26 cellular contexts compared by ENCODE assay signal in the genomic region with DNA sequence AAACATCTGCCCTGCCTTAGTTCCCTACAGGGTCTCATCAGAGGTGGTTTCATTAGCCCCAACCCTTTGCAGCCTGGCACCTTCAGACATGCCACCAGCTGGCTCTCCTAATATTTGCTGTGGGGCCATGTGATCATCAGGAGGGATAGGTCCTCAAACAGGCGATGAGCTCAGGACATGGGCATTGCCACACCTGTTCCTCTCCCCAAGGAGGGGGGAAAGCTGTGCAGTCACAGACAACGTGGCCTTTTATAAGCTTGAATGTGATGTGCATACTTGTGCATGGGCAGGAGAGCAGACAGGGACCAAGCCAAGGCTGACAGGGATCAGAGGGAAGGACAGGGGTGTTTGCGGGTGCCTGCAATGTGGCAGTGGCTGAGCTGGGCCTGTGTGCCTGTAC.
DNase-seq lines count a peak whose midpoint lies in the region; ATAC-seq, FAIRE-seq and TF ChIP-seq lines count a peak whose summit lies in the region.
"Had no signal": no experiment of that assay in that cellular context is flagged by ENCODE, and none has a peak within 500 bp of the region (broad histone marks: within the 10 kb centered on the region; RNA-seq: fewer than 3 reads in every experiment).

No MANE protein-coding gene starts in this region.

- no peak for ATAC-seq in HG03457 (IDR thresholded peaks at IDR 0.05; ENCODE audit: unreplicated experiment)
- ATAC-seq: activated CD8-positive, alpha-beta T cell treated with anti-CD3 and anti-CD28 coated beads, Interleukin-2, amount 10 ng/mL, durations not matched to agents 7 days and 5 days; activated T-cell treated with anti-CD3 and anti-CD28 coated beads, Interleukin-2, amount 50 U/mL, for 4 hours; stimulated activated effector memory CD8-positive, alpha-beta T cell treated with anti-CD3 and anti-CD28 coated beads, Interleukin-12 subunit alpha, Interleukin-12 subunit beta, amount 100 ng/mL, for 72 hours had no signal

- H3K36me3 ChIP-seq in H1 (ENCODE audit: control insufficient read depth in 2 of 4, insufficient read depth in 4 of 4, low read length in 3 of 4), result no peaks in the 10 kb centered on the region
- H3K36me3 ChIP-seq: sigmoid colon had no signal

- no peak overlapping the region; the same call in 1 of the 2 replicates for H2AFZ ChIP-seq in H1 (ENCODE audit: low read length)

- no peak overlapping the region for H4K8ac ChIP-seq in H1 (ENCODE audit: extremely low read depth, insufficient read depth, low read length)

- H4K5ac ChIP-seq in H1 (ENCODE audit: insufficient read length, low read depth, low read length), result no peak overlapping the region

- H4K20me1 ChIP-seq in H1 (replicated peaks in 1 of 2; ENCODE audit: control insufficient read depth in 1 of 2, insufficient read depth in 2 of 2, low read length in 2 of 2), result no peaks in the 10 kb centered on the region

- no peak overlapping the region for H3K9ac ChIP-seq in H1 (replicated peaks in 1 of 4; ENCODE audit: extremely low read depth in 1 of 4, low read depth in 3 of 4, low read length in 3 of 4)

- H3K4me3 ChIP-seq in H1 (ENCODE audit: extremely low read depth in 1 of 4, insufficient read depth in 2 of 4, low read depth in 3 of 4, low read length in 4 of 4), result no peak overlapping the region
- H3K4me3 ChIP-seq: dorsolateral prefrontal cortex, sigmoid colon, testis had no signal

- no peak overlapping the region for H3K56ac ChIP-seq in H1 (replicated peaks; ENCODE audit: insufficient read length, low read depth, low read length)

- TF ChIP-seq RAD21 in H1 (IDR thresholded peaks at IDR 0.05 in 1 of 2, conservative IDR thresholded peaks at IDR 0.05 in 1 of 2; ENCODE audit: low read depth in 2 of 2, low read length in 2 of 2), result no peak

- H3K18ac ChIP-seq in H1 (ENCODE audit: extremely low read depth, low read length), result no peak overlapping the region

- 85% methylated on average over 2 of the region's 3 CpGs; no CpG with 5 or more reads in 1 of the 2 experiments for WGBS in H1 (ENCODE audit: extremely low coverage in 1 of 2, insufficient coverage in 1 of 2, insufficient read length in 1 of 2, insufficient replicate concordance in 2 of 2, low coverage in 1 of 2, low lambda C conversion rate in 2 of 2, missing lambda C conversion rate in 1 of 2), 2 experiments

- TF ChIP-seq EP300 in H1 (IDR thresholded peaks at IDR 0.05; ENCODE audit: borderline replicate concordance in 1 of 2, low read depth in 2 of 2, low read length in 2 of 2), result no peak

- H3K4ac ChIP-seq in H1 (replicated peaks; ENCODE audit: insufficient read length, low read depth, low read length), result no peak overlapping the region

- H4K91ac ChIP-seq in H1 (replicated peaks; ENCODE audit: insufficient read length, low read length), result no peak overlapping the region

- H2BK15ac ChIP-seq in H1 (ENCODE audit: low read length), result no peak overlapping the region

- no peak overlapping the region for H2BK12ac ChIP-seq in H1 (ENCODE audit: low read depth, low read length)

- POLR2A ChIA-PET in H1 (lab: Charles Lee; ENCODE audit: partially characterized antibody), result interaction anchor here (2.1 kb wide), 1 partner anchor 11 kb away, joined by 4 read pairs; no protein-coding TSS in a partner anchor

- no peak overlapping the region for H3K23ac ChIP-seq in H1 (ENCODE audit: insufficient read length)

- H3K79me2 ChIP-seq in H1 (ENCODE audit: control insufficient read depth in 1 of 2, insufficient read depth in 2 of 2, low read length in 2 of 2), result no peaks in the 10 kb centered on the region

- no peak for TF ChIP-seq POLR2A in H1 (IDR thresholded peaks at IDR 0.05; ENCODE audit: control extremely low read depth in 1 of 2, low read depth in 2 of 2, low read length in 2 of 2)

- no peak for TF ChIP-seq CTCF in H1 (IDR thresholded peaks at IDR 0.05; ENCODE audit: control extremely low read depth in 1 of 3, insufficient read depth in 1 of 3, low read depth in 1 of 3, low read length in 3 of 3)

- DNase-seq in NCI-H748 (lab: John Stamatoyannopoulos, UW; ENCODE audit: unreplicated experiment), result peak; percentile 3
- no peak for DNase-seq in NCI-H748 treated with DMSO at 0.1 percent for 48 hours (lab: John Stamatoyannopoulos, UW)
- DNase-seq in NCI-H510A treated with DMSO at 0.1 percent for 48 hours (lab: John Stamatoyannopoulos, UW), result peak; percentile 46
- no peak for DNase-seq in H1 (ENCODE audit: low read depth in 1 of 2, low spot score in 2 of 2)
- peak; percentile 66 for DNase-seq in urothelium cell line (ENCODE audit: low spot score)
- no peak for DNase-seq in NCI-H1092 (lab: John Stamatoyannopoulos, UW)
- DNase-seq in NCI-H526 treated with DMSO at 0.1 percent for 48 hours (lab: John Stamatoyannopoulos, UW), result no peak
- DNase-seq: activated CD4-positive, CD25-positive, alpha-beta regulatory T cell; activated CD8-positive, alpha-beta T cell treated with anti-CD3 and anti-CD28 coated beads, Interleukin-2, amount 10 ng/mL, durations not matched to agents 7 days and 5 days; activated naive CD4-positive, alpha-beta T cell treated with anti-CD3 and anti-CD28 coated beads, Interleukin-2, amount 50 U/mL, for 16 hours; activated T-cell treated with anti-CD3 and anti-CD28 coated beads, Interleukin-2, amount 50 U/mL, for 4 hours; anterior cingulate cortex; Calu3; central memory CD4-positive, alpha-beta T cell; dorsolateral prefrontal cortex; HFFc6; immature natural killer cell; NCI-H187 treated with DMSO at 0.1 percent for 48 hours; RPMI8226; sigmoid colon; T1000; testis had no signal

- no peaks in the 10 kb centered on the region for H3K9me3 ChIP-seq in H1 (ENCODE audit: insufficient read depth in 2 of 2, low read depth in 1 of 2, low read length in 1 of 2)
- H3K9me3 ChIP-seq: sigmoid colon, testis had no signal

- no peak overlapping the region for H2BK20ac ChIP-seq in H1 (ENCODE audit: low read length)

- H3K14ac ChIP-seq in H1 (ENCODE audit: insufficient read length), result peak overlapping the region; percentile 81

- no peak overlapping the region for H3K27ac ChIP-seq in H1 (ENCODE audit: low read depth, low read length)
- H3K27ac ChIP-seq: dorsolateral prefrontal cortex, HL-60, sigmoid colon, testis had no signal

- CTCF ChIA-PET in H1 (lab: Charles Lee; ENCODE audit: partially characterized antibody), result interaction anchor here (0.6 to 8.2 kb wide), 10 partner anchors 19 to 349 kb away, joined by 3 to 47 read pairs (median 4); no protein-coding TSS in a partner anchor

- H3K27me3 ChIP-seq in H1 (replicated peaks in 1 of 4; ENCODE audit: control insufficient read depth in 3 of 4, extremely low read depth in 1 of 4, insufficient read depth in 3 of 4, low read length in 3 of 4), result no peaks in the 10 kb centered on the region; a peak in 1 of 7 replicates
- H3K27me3 ChIP-seq: dorsolateral prefrontal cortex, sigmoid colon, testis had no signal

- no peak overlapping the region for H2BK120ac ChIP-seq in H1 (replicated peaks; ENCODE audit: low read depth, low read length)

- no peaks in the 10 kb centered on the region for H3K23me2 ChIP-seq in H1 (ENCODE audit: low read depth, low read length)

- no peaks in the 10 kb centered on the region for H3K79me1 ChIP-seq in H1 (ENCODE audit: low read depth, low read length)

- H2BK5ac ChIP-seq in H1 (ENCODE audit: low read depth, low read length), result no peak overlapping the region

- FAIRE-seq in H1 (lab: Jason Lieb, UNC), result no peak
- peak; percentile 67 for FAIRE-seq in urothelium cell line (lab: Jason Lieb, UNC)
- FAIRE-seq: G401.6 had no signal

- no peaks in the 10 kb centered on the region for H3K4me1 ChIP-seq in H1 (replicated peaks in 1 of 4; ENCODE audit: control insufficient read depth in 3 of 4, insufficient read depth in 4 of 4, low read length in 3 of 4)

- no peak overlapping the region for H2AK5ac ChIP-seq in H1 (ENCODE audit: low read depth, low read length)

- no peak overlapping the region for H3K4me2 ChIP-seq in H1 (ENCODE audit: insufficient read depth in 1 of 2, low read depth in 2 of 2, low read length in 2 of 2)

TF ChIP-seq in H1, 55 proteins besides CTCF, POLR2A, EP300 and RAD21:
- TF ChIP-seq TCF12 (IDR thresholded peaks at IDR 0.05; ENCODE audit: low read depth, low read length) (no peak), SP2 (IDR thresholded peaks at IDR 0.05; ENCODE audit: low read length) (no peak), BACH1 (IDR thresholded peaks at IDR 0.05; ENCODE audit: low read length) (no peak), SP1 (IDR thresholded peaks at IDR 0.05; ENCODE audit: low read depth, low read length) (no peak), MAFK (IDR thresholded peaks at IDR 0.05; ENCODE audit: low read depth, low read length) (no peak), JUN (IDR thresholded peaks at IDR 0.05; ENCODE audit: low read depth, low read length) (no peak), PHF8 (conservative IDR thresholded peaks at IDR 0.05; ENCODE audit: low read depth, low read length) (no peak), NANOG (IDR thresholded peaks at IDR 0.05; ENCODE audit: insufficient read depth, low read depth, low read length, poor library complexity, severe bottlenecking) (no peak), CHD1 (IDR thresholded peaks at IDR 0.05; ENCODE audit: low read depth, low read length) (no peak), ASH2L (IDR thresholded peaks at IDR 0.05; ENCODE audit: low read length) (no peak), HDAC2 (IDR thresholded peaks at IDR 0.05; ENCODE audit: borderline replicate concordance in 1 of 2, low read depth in 2 of 2, low read length in 2 of 2) (no peak), POU5F1 (IDR thresholded peaks at IDR 0.05; ENCODE audit: low read depth, low read length) (no peak), BCL11A (IDR thresholded peaks at IDR 0.05; ENCODE audit: low read depth in 2 of 2, low read length in 2 of 2) (no peak), JUND (IDR thresholded peaks at IDR 0.05; ENCODE audit: low read length) (no peak), TBP (IDR thresholded peaks at IDR 0.05; ENCODE audit: low read depth, low read length) (no peak), CREB1 (IDR thresholded peaks at IDR 0.05) (no peak), RBBP5 (IDR thresholded peaks at IDR 0.05; ENCODE audit: borderline replicate concordance, low read depth, low read length) (no peak)
- TF ChIP-seq, protein P1, sequence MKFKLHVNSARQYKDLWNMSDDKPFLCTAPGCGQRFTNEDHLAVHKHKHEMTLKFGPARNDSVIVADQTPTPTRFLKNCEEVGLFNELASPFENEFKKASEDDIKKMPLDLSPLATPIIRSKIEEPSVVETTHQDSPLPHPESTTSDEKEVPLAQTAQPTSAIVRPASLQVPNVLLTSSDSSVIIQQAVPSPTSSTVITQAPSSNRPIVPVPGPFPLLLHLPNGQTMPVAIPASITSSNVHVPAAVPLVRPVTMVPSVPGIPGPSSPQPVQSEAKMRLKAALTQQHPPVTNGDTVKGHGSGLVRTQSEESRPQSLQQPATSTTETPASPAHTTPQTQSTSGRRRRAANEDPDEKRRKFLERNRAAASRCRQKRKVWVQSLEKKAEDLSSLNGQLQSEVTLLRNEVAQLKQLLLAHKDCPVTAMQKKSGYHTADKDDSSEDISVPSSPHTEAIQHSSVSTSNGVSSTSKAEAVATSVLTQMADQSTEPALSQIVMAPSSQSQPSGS (IDR thresholded peaks at IDR 0.05; ENCODE audit: low read length), result no peak

Comparison
In these comparisons a context has a peak if more than half of its experiments do, and no peak if none do; other contexts are left out.
1. DNase-seq: peak in NCI-H748 (single experiment), NCI-H510A treated with DMSO at 0.1 percent for 48 hours (single experiment) and urothelium cell line (single experiment); none in NCI-H748 treated with DMSO at 0.1 percent for 48 hours (single experiment), H1 (0 of 2), NCI-H1092 (single experiment) and NCI-H526 treated with DMSO at 0.1 percent for 48 hours (single experiment).